ENCODE assay signal across 9 cellular contexts in genomic region chr9:101387871-101388506, GRCh38. TPM values are rescaled to one million over a fixed set of nuclear protein-coding genes. Genes with fewer than 3 reads are reported as not detected.
A peak's percentile ranks its signal among the peaks of the same experiment; 100 is the strongest.
DNase-seq lines count a peak whose midpoint lies in the region; ATAC-seq and TF ChIP-seq lines count a peak whose summit lies in the region.
"Had no signal": no experiment of that assay in that cellular context is flagged by ENCODE, and none has a peak within 500 bp of the region (broad histone marks: within the 10 kb centered on the region; RNA-seq: fewer than 3 reads in every experiment).

No MANE protein-coding gene starts in this region.

- H3K27me3 ChIP-seq in upper lobe of right lung: no peaks in the 10 kb centered on the region

- no peak for DNase-seq in activated CD4-positive, CD25-positive, alpha-beta regulatory T cell (lab: John Stamatoyannopoulos, UW)
- DNase-seq in NCI-H2029 treated with DMSO at 0.1 percent for 48 hours (lab: John Stamatoyannopoulos, UW) (peak; percentile 89), iPS DF 19.7 (ENCODE audit: low read depth, low spot score) (peak; percentile 33), upper lobe of right lung (no peak)
- DNase-seq in activated CD8-positive, alpha-beta T cell treated with anti-CD3 and anti-CD28 coated beads for 36 hours: no peak

- H3K4me1 Mint-ChIP-seq in activated CD8-positive, alpha-beta T cell treated with anti-CD3 and anti-CD28 coated beads for 36 hours (ENCODE audit: low read depth): peaks cover 22% of the 10 kb centered on the region

- peaks cover 30% of the 10 kb centered on the region for H3K36me3 ChIP-seq in upper lobe of right lung

- H3K4me1 ChIP-seq in upper lobe of right lung: no peaks in the 10 kb centered on the region

- H3K9me3 Mint-ChIP-seq in activated CD8-positive, alpha-beta T cell treated with anti-CD3 and anti-CD28 coated beads for 36 hours: peaks cover 16% of the 10 kb centered on the region
- H3K9me3 Mint-ChIP-seq: activated naive CD4-positive, alpha-beta T cell treated with anti-CD3 and anti-CD28 coated beads, Interleukin-2, amount 50 U/mL, for 24 hours had no signal

- H3K27ac ChIP-seq in upper lobe of right lung: no peak overlapping the region

- peaks cover 61% of the 10 kb centered on the region for H3K36me3 Mint-ChIP-seq in activated CD8-positive, alpha-beta T cell treated with anti-CD3 and anti-CD28 coated beads for 36 hours (ENCODE audit: low read depth)

- CTCF ChIA-PET in activated CD8-positive, alpha-beta T cell treated with anti-CD3 and anti-CD28 coated beads for 36 hours (lab: Charles Lee): interaction anchor here (0.7 to 2.7 kb wide), 13 partner anchors 8 to 138 kb away, joined by 3 to 16 read pairs (median 4); partner anchors contain the start of genes MRPL50 and ZNF189

- peak; percentile 49 for TF ChIP-seq CTCF in activated CD8-positive, alpha-beta T cell treated with anti-CD3 and anti-CD28 coated beads for 36 hours (IDR thresholded peaks at IDR 0.05)
- TF ChIP-seq CTCF in upper lobe of right lung (IDR thresholded peaks at IDR 0.05): peak; percentile 63

- H3K9me3 ChIP-seq in upper lobe of right lung: no peaks in the 10 kb centered on the region

- no peak overlapping the region for H3K4me3 Mint-ChIP-seq in activated CD8-positive, alpha-beta T cell treated with anti-CD3 and anti-CD28 coated beads for 36 hours
- H3K4me3 Mint-ChIP-seq: activated naive CD4-positive, alpha-beta T cell treated with anti-CD3 and anti-CD28 coated beads, Interleukin-2, amount 50 U/mL, for 24 hours had no signal

- POLR2A ChIA-PET in activated CD8-positive, alpha-beta T cell treated with anti-CD3 and anti-CD28 coated beads for 36 hours (lab: Charles Lee): no interaction called here

- intact Hi-C loops in activated CD8-positive, alpha-beta T cell treated with anti-CD3 and anti-CD28 coated beads for 36 hours (cut with micrococcal nuclease): no loop called here
- intact Hi-C loops in upper lobe of right lung (cut with DNase I): no loop called here

- no peak overlapping the region for H3K4me3 ChIP-seq in upper lobe of right lung

- H3K27ac Mint-ChIP-seq in activated CD8-positive, alpha-beta T cell treated with anti-CD3 and anti-CD28 coated beads for 36 hours: peak overlapping the region; percentile 49
- H3K27ac Mint-ChIP-seq: activated naive CD4-positive, alpha-beta T cell treated with anti-CD3 and anti-CD28 coated beads, Interleukin-2, amount 50 U/mL, for 24 hours had no signal

- no peaks in the 10 kb centered on the region for H3K27me3 Mint-ChIP-seq in activated CD8-positive, alpha-beta T cell treated with anti-CD3 and anti-CD28 coated beads for 36 hours
- H3K27me3 Mint-ChIP-seq: activated naive CD4-positive, alpha-beta T cell treated with anti-CD3 and anti-CD28 coated beads, Interleukin-2, amount 50 U/mL, for 24 hours had no signal

- ATAC-seq in activated CD4-positive, CD25-positive, alpha-beta regulatory T cell treated with anti-CD3 and anti-CD28 coated beads, Interleukin-2, amount 50 U/mL, for 24 hours: peak; percentile 55 to 56
- ATAC-seq in HG02571 (IDR thresholded peaks at IDR 0.05; ENCODE audit: unreplicated experiment): peak; percentile 72
- ATAC-seq in activated CD8-positive, alpha-beta T cell treated with anti-CD3 and anti-CD28 coated beads for 36 hours: peak; percentile 64
- ATAC-seq in upper lobe of right lung: peak; percentile 87
- no peak for ATAC-seq in GM18520 (IDR thresholded peaks at IDR 0.05; ENCODE audit: unreplicated experiment)

RNA-seq across cellular contexts. Expression of gene BAAT, which starts 3.2 kb away (rescaled TPM):
- not detected for total RNA-seq in activated CD8-positive, alpha-beta T cell treated with anti-CD3 and anti-CD28 coated beads for 36 hours
- total RNA-seq in upper lobe of right lung: 1.0 TPM

RNA-seq across cellular contexts. Expression of gene MRPL50, which starts 10.4 kb away (rescaled TPM):
- total RNA-seq in activated CD8-positive, alpha-beta T cell treated with anti-CD3 and anti-CD28 coated beads for 36 hours: 10 to 100 TPM; 16.3 to 16.7 TPM
- 9.8 TPM for total RNA-seq in upper lobe of right lung

RNA-seq across cellular contexts. Expression of gene ZNF189, which starts 10.7 kb away (rescaled TPM):
- 1 to 10 TPM; 6.7 to 8.3 TPM for total RNA-seq in activated CD8-positive, alpha-beta T cell treated with anti-CD3 and anti-CD28 coated beads for 36 hours
- total RNA-seq in upper lobe of right lung: 21.9 TPM

RNA-seq across cellular contexts. Expression of gene ALDOB, which starts 47.6 kb away (rescaled TPM):
- total RNA-seq in activated CD8-positive, alpha-beta T cell treated with anti-CD3 and anti-CD28 coated beads for 36 hours: not detected
- not detected for total RNA-seq in upper lobe of right lung

Comparison
In these comparisons a context has a peak if more than half of its experiments do, and no peak if none do; other contexts are left out.
1. DNase-seq: peak in NCI-H2029 treated with DMSO at 0.1 percent for 48 hours (single experiment) and iPS DF 19.7 (single experiment); none in activated CD4-positive, CD25-positive, alpha-beta regulatory T cell (0 of 4), activated CD8-positive, alpha-beta T cell treated with anti-CD3 and anti-CD28 coated beads for 36 hours (single experiment) and upper lobe of right lung (single experiment).